8 cellular contexts compared by ENCODE assay signal in the genomic region with DNA sequence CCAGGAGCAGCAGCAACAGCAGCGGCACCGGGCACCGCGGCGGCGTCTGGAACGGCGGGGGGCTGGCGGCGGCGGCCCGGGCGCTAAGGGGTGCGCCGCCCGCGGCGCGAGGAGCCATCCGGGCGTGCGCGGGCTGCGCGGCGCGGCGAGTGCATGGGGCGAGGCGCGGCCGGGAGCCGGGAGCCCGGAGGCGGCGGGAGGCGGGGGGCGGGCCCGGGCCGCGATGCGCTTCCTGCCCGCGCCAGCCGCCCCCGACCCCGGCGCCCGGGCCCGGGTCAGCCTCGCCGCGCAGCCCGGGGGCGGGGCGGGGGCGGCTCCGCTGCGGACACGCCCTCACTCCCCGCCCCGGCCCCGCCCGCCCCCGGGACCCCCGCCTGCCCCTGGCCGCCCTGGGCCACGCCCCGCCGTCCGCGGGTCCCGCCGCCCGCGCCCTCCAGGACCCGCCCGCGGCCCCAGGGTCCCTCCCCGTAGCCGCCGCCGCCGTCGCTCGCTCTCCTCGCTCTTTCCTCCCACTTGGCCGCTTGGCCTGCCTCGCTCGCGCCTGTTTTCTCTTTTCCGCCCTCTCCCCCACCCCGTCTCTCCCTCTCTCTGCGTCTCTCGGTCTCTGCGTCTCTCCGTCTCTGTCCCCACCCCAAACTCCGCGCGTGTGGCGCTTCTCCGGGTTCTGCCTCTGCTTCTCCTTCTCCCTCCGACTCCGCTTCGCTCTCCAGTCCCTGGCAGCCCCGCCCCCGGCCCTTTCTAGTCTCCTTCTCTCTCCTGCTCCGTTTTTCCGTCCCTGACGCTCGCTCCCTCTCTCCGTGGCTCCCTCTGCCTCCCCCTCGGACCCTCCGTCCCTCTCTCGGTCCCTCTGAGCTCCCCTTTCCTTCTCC. TPM values are rescaled to one million over a fixed set of nuclear protein-coding genes. Genes with fewer than 3 reads are reported as not detected.
A peak's percentile ranks its signal among the peaks of the same experiment; 100 is the strongest.
DNase-seq lines count a peak whose midpoint lies in the region; ATAC-seq, FAIRE-seq and TF ChIP-seq lines count a peak whose summit lies in the region.

Gene PLXND1, minus strand, starts transcription at position 155 of the 869 bp plus-strand sequence. Its CDS starts 37 bp downstream, at position 118.

- FAIRE-seq in astrocyte (lab: Jason Lieb, UNC), result no peak

- H3K27me3 ChIP-seq in CD4-positive, alpha-beta memory T cell (ENCODE audit: insufficient read depth, low read length), result no peaks in the 10 kb centered on the region
- no peaks in the 10 kb centered on the region for H3K27me3 ChIP-seq in astrocyte (ENCODE audit: insufficient read depth, low read length)
- H3K27me3 ChIP-seq in left ventricle myocardium inferior (ENCODE audit: low read depth), result peaks cover 16% of the 10 kb centered on the region
- H3K27me3 ChIP-seq in parathyroid adenoma (ENCODE audit: control insufficient read depth, insufficient read depth, low read length), result no peaks in the 10 kb centered on the region

- peaks cover 22 to 50% (median 32%) of the 10 kb centered on the region in 4 donors for H3K4me1 Mint-ChIP-seq in CD4-positive, alpha-beta memory T cell
- peaks cover 50% of the 10 kb centered on the region for H3K4me1 Mint-ChIP-seq in astrocyte (ENCODE audit: low read depth, unreplicated experiment)

- peak within 1 kb of the TSS; percentile 94 for H3K4me2 ChIP-seq in astrocyte (ENCODE audit: low read length)
- peak within 1 kb of the TSS; percentile 79 for H3K4me2 ChIP-seq in parathyroid adenoma (ENCODE audit: low read length)

- POLR2A ChIA-PET in CD4-positive, alpha-beta memory T cell (lab: Charles Lee; ENCODE audit: partially characterized antibody), result interaction anchor here (0.6 to 7.7 kb wide), 11 partner anchors 12 to 424 kb away, joined by 4 to 154 read pairs (median 6); partner anchors contain the start of genes IFT122 and MBD4

- no peaks in the 10 kb centered on the region for H3K9me3 Mint-ChIP-seq in CD4-positive, alpha-beta memory T cell
- no peaks in the 10 kb centered on the region for H3K9me3 Mint-ChIP-seq in astrocyte (ENCODE audit: unreplicated experiment)

- peaks cover 35% of the 10 kb centered on the region for H4K20me1 ChIP-seq in astrocyte (ENCODE audit: insufficient read depth, low read length)

- no peaks in the 10 kb centered on the region for H3K9me3 ChIP-seq in CD4-positive, alpha-beta memory T cell (ENCODE audit: control insufficient read depth in 1 of 2, low read length in 2 of 2)
- H3K9me3 ChIP-seq in astrocyte (ENCODE audit: insufficient read depth, low read depth, low read length) (no peaks in the 10 kb centered on the region), left ventricle myocardium inferior (replicated peaks) (no peaks in the 10 kb centered on the region), parathyroid adenoma (ENCODE audit: control insufficient read depth, low read length) (no peaks in the 10 kb centered on the region)

- H3K27me3 Mint-ChIP-seq in CD4-positive, alpha-beta memory T cell, result peaks cover 2 to 4% of the 10 kb centered on the region in 2 donors
- H3K27me3 Mint-ChIP-seq in astrocyte (ENCODE audit: low read depth, unreplicated experiment), result no peaks in the 10 kb centered on the region

- intact Hi-C loops in CD4-positive, alpha-beta memory T cell (cut with micrococcal nuclease), result loop anchor here (1.0 to 10.0 kb wide), 5 partner anchors 20 to 287 kb away; partner anchors contain the start of genes IFT122 and TMCC1
- intact Hi-C loops in left ventricle myocardium inferior (cut with micrococcal nuclease), result loop anchor here (5.0 kb wide), 1 partner anchor 114 kb away; no protein-coding TSS in a partner anchor

- CTCF ChIA-PET in CD4-positive, alpha-beta memory T cell (lab: Charles Lee; ENCODE audit: partially characterized antibody), result interaction anchor here (1.1 to 1.7 kb wide), 4 partner anchors 14 to 115 kb away, joined by 3 to 13 read pairs (median 6); no protein-coding TSS in a partner anchor

- H3K4me1 ChIP-seq in CD4-positive, alpha-beta memory T cell (ENCODE audit: insufficient read depth, low read length), result peaks cover 28% of the 10 kb centered on the region
- peaks cover 66% of the 10 kb centered on the region for H3K4me1 ChIP-seq in astrocyte (ENCODE audit: insufficient read depth, low read length)
- H3K4me1 ChIP-seq in left ventricle myocardium inferior, result peaks cover 91% of the 10 kb centered on the region
- peaks cover 2% of the 10 kb centered on the region for H3K4me1 ChIP-seq in parathyroid adenoma

- no peaks in the 10 kb centered on the region for H3K36me3 ChIP-seq in CD4-positive, alpha-beta memory T cell (ENCODE audit: insufficient read depth, low read length)
- H3K36me3 ChIP-seq in astrocyte (ENCODE audit: insufficient read depth, low read length) (no peaks in the 10 kb centered on the region), left ventricle myocardium inferior (no peaks in the 10 kb centered on the region), parathyroid adenoma (ENCODE audit: control insufficient read depth, insufficient read depth, low read length) (no peaks in the 10 kb centered on the region)

- H3K27ac ChIP-seq in CD4-positive, alpha-beta memory T cell (ENCODE audit: low read depth, low read length), result no peak within 1 kb of the TSS
- H3K27ac ChIP-seq in astrocyte (ENCODE audit: low read depth, low read length), result peak within 1 kb of the TSS; percentile 48
- peak within 1 kb of the TSS; percentile 97 for H3K27ac ChIP-seq in left ventricle myocardium inferior (replicated peaks)
- H3K27ac ChIP-seq in parathyroid adenoma, result peak within 1 kb of the TSS; percentile 61

- ATAC-seq in HG03460 (IDR thresholded peaks at IDR 0.05; ENCODE audit: unreplicated experiment), result peak; percentile 47
- ATAC-seq in GM21423 (IDR thresholded peaks at IDR 0.05; ENCODE audit: unreplicated experiment), result no peak
- no peak for ATAC-seq in GM18519 (IDR thresholded peaks at IDR 0.05; ENCODE audit: low FRiP score, unreplicated experiment)

- peak within 1 kb of the TSS in 1 of 2 donors; percentile 62 for H3K4me3 ChIP-seq in CD4-positive, alpha-beta memory T cell (ENCODE audit: low read length in 2 of 2)
- H3K4me3 ChIP-seq in astrocyte (ENCODE audit: insufficient read depth, low read depth, low read length) (peak within 1 kb of the TSS; percentile 69), left ventricle myocardium inferior (peak within 1 kb of the TSS; percentile 82), parathyroid adenoma (ENCODE audit: low read depth, low read length) (peak within 1 kb of the TSS; percentile 65)

- peaks cover 44% of the 10 kb centered on the region for H3K79me2 ChIP-seq in astrocyte (ENCODE audit: insufficient read depth, low read length)
- H3K79me2 ChIP-seq in parathyroid adenoma, result peaks cover 2% of the 10 kb centered on the region

- TF ChIP-seq CTCF in astrocyte (IDR thresholded peaks at IDR 0.05; ENCODE audit: insufficient read depth, low read depth, low read length) (no peak), left ventricle myocardium inferior (IDR thresholded peaks at IDR 0.05; ENCODE audit: borderline replicate concordance) (no peak), parathyroid adenoma (IDR thresholded peaks at IDR 0.05) (no peak)

- DNase-seq in CD4-positive, alpha-beta memory T cell, result peak in 4 of 5 donors; percentile 36 to 55 (median 46)
- DNase-seq in RPMI7951 (ENCODE audit: low read depth) (peak; percentile 70), astrocyte (ENCODE audit: low read depth) (peak; percentile 39), left ventricle myocardium inferior (peak; percentile 85)

- peaks cover 0 to 3% of the 10 kb centered on the region in 2 donors for H3K36me3 Mint-ChIP-seq in CD4-positive, alpha-beta memory T cell
- H3K36me3 Mint-ChIP-seq in astrocyte (ENCODE audit: low read depth, unreplicated experiment), result no peaks in the 10 kb centered on the region

- peak within 1 kb of the TSS; percentile 91 to 99 (median 95) for H3K4me3 Mint-ChIP-seq in CD4-positive, alpha-beta memory T cell
- H3K4me3 Mint-ChIP-seq in astrocyte (ENCODE audit: unreplicated experiment), result peak within 1 kb of the TSS; percentile 99

- H3K9ac ChIP-seq in astrocyte (ENCODE audit: low read length), result peak within 1 kb of the TSS; percentile 81
- H3K9ac ChIP-seq in parathyroid adenoma, result no peak within 1 kb of the TSS

- peak within 1 kb of the TSS; percentile 72 for H2AFZ ChIP-seq in astrocyte (ENCODE audit: low read depth, low read length)
- H2AFZ ChIP-seq in parathyroid adenoma, result peak within 1 kb of the TSS; percentile 89

- H3K27ac Mint-ChIP-seq in CD4-positive, alpha-beta memory T cell, result peak within 1 kb of the TSS; percentile 81 to 99 (median 93)
- peak within 1 kb of the TSS; percentile 88 for H3K27ac Mint-ChIP-seq in astrocyte (ENCODE audit: unreplicated experiment)

RNA-seq across cellular contexts. Expression of gene PLXND1, which starts in this region (rescaled TPM):
- total RNA-seq in CD4-positive, alpha-beta memory T cell, result 10 to 100 TPM; 71.4 to 72.5 TPM
- 1 to 10 TPM in 1 of 2 donors, under 1 TPM in 1; 0.03 to 8.9 TPM for polyA plus RNA-seq in CD4-positive, alpha-beta memory T cell
- 68.0 and 68.9 TPM in 2 replicates for total RNA-seq in RPMI7951 (2014; rRNA removed; shearing (Covaris generic))
- 184 and 188 TPM in 2 replicates for total RNA-seq in astrocyte
- total RNA-seq in left ventricle myocardium inferior, result 45.5 TPM
